ENCODE assay signal across 19 cellular contexts in genomic region chr4:82523179-82523578, GRCh38. TPM values are rescaled to one million over a fixed set of nuclear protein-coding genes. Genes with fewer than 3 reads are reported as not detected.
A peak's percentile ranks its signal among the peaks of the same experiment; 100 is the strongest.
DNase-seq lines count a peak whose midpoint lies in the region; ATAC-seq, FAIRE-seq and TF ChIP-seq lines count a peak whose summit lies in the region.
"Had no signal": no experiment of that assay in that cellular context is flagged by ENCODE, and none has a peak within 500 bp of the region (broad histone marks: within the 10 kb centered on the region; RNA-seq: fewer than 3 reads in every experiment).

No MANE protein-coding gene starts in this region.

- intact Hi-C loops in tibial artery (cut with DNase I; ENCODE audit: low total_unique reads) = no loop called here

- no peak overlapping the region for H2AFZ ChIP-seq in GM23248

- DNase-seq in NCI-H345 (lab: John Stamatoyannopoulos, UW) (peak; percentile 23), NCI-H345 treated with DMSO at 0.1 percent for 48 hours (lab: John Stamatoyannopoulos, UW; ENCODE audit: unreplicated experiment) (no peak), NCI-H2029 (lab: John Stamatoyannopoulos, UW) (peak; percentile 94), WTC11 (ENCODE audit: low spot score) (peak; percentile 16), GM23248 (no peak), tibial artery (no peak), RCC 7860 (ENCODE audit: low spot score) (no peak)
- DNase-seq: CD8-positive, alpha-beta T cell; Karpas-422; NCI-H1694 treated with DMSO at 0.1 percent for 48 hours; Peyer's patch; SW 1271; T-helper 2 cell had no signal

- H4K20me1 ChIP-seq in GM23248 (ENCODE audit: insufficient read depth) = no peaks in the 10 kb centered on the region
- H4K20me1 ChIP-seq: BLaER1 had no signal

- peaks cover 9% of the 10 kb centered on the region for H3F3A ChIP-seq in GM23248 (ENCODE audit: insufficient read depth)

- no peaks in the 10 kb centered on the region for H3K9me2 ChIP-seq in GM23248 (ENCODE audit: insufficient read depth)

- H3K27me3 ChIP-seq in GM23248 (replicated peaks; ENCODE audit: insufficient read depth) (0 out of 2 replicates have a peak, but pooled peaks cover 5% of the 10 kb centered on the region), tibial artery (peaks cover 0 to 2% of the 10 kb centered on the region in 2 donors)
- H3K27me3 ChIP-seq: BLaER1, Peyer's patch had no signal

- H3K4me1 Mint-ChIP-seq in WTC11 = peaks cover 23% of the 10 kb centered on the region

- FAIRE-seq in RCC 7860 (lab: Jason Lieb, UNC) = no peak
- FAIRE-seq: A549, D721Med had no signal

- no peak overlapping the region for H3K4me3 Mint-ChIP-seq in WTC11
- H3K4me3 Mint-ChIP-seq: CD8-positive, alpha-beta T cell; IgD-negative memory B cell had no signal

- H3K27me3 Mint-ChIP-seq in WTC11 (ENCODE audit: low read depth) = no peaks in the 10 kb centered on the region

- CTCF ChIA-PET in WTC11 (lab: Charles Lee) = no interaction called here

- no peaks in the 10 kb centered on the region for H3K9me3 Mint-ChIP-seq in WTC11
- H3K9me3 Mint-ChIP-seq: CD8-positive, alpha-beta T cell; IgD-negative memory B cell had no signal

- no peak for TF ChIP-seq CTCF in WTC11 (IDR thresholded peaks at IDR 0.05)
- no peak for TF ChIP-seq CTCF in tibial artery (IDR thresholded peaks at IDR 0.05)

- in situ Hi-C loops in GM23248 (cut with MboI) = no loop called here

- no peak overlapping the region for H3K27ac Mint-ChIP-seq in WTC11
- H3K27ac Mint-ChIP-seq: CD8-positive, alpha-beta T cell; IgD-negative memory B cell had no signal

- H3K9ac ChIP-seq in GM23248 = no peak overlapping the region
- H3K9ac ChIP-seq: BLaER1 had no signal

- peaks cover 6% of the 10 kb centered on the region; the same call in 1 of the 2 replicates for H3K4me1 ChIP-seq in GM23248 (ENCODE audit: insufficient read depth)
- H3K4me1 ChIP-seq in tibial artery = peaks cover 0 to 2% (median 0%) of the 10 kb centered on the region in 4 donors
- H3K4me1 ChIP-seq: BLaER1, Peyer's patch had no signal

- no peaks in the 10 kb centered on the region for H3K79me2 ChIP-seq in GM23248 (ENCODE audit: insufficient read depth)

- H3K9me3 ChIP-seq in GM23248 (ENCODE audit: low read depth) (no peaks in the 10 kb centered on the region), tibial artery (no peaks in the 10 kb centered on the region)
- H3K9me3 ChIP-seq: A549, BLaER1, Peyer's patch had no signal

- no peaks in the 10 kb centered on the region for H3K36me3 Mint-ChIP-seq in WTC11
- H3K36me3 Mint-ChIP-seq: CD8-positive, alpha-beta T cell; IgD-negative memory B cell had no signal

- H3K36me3 ChIP-seq in GM23248 (ENCODE audit: low read depth) (no peaks in the 10 kb centered on the region), tibial artery (no peaks in the 10 kb centered on the region)
- H3K36me3 ChIP-seq: BLaER1, Peyer's patch had no signal

- peak; percentile 58 for ATAC-seq in WTC11
- ATAC-seq: A549; CD8-positive, alpha-beta T cell; Right ventricle myocardium inferior had no signal

- 71 to 79% methylated on average over 8 to 9 of the region's 9 CpGs for WGBS in GM23248 (ENCODE audit: low coverage in 1 of 2, low lambda C conversion rate in 2 of 2, missing lambda C conversion rate in 2 of 2), 2 experiments

- POLR2A ChIA-PET in WTC11 (lab: Charles Lee) = no interaction called here

- no peak overlapping the region for H3K4me2 ChIP-seq in GM23248 (ENCODE audit: unreplicated experiment)
- H3K4me2 ChIP-seq: A549, BLaER1 had no signal

- H3K4me3 ChIP-seq in GM23248 = no peak overlapping the region
- H3K4me3 ChIP-seq in tibial artery = no peak overlapping the region
- H3K4me3 ChIP-seq: A549, BLaER1, Peyer's patch had no signal

- H3K27ac ChIP-seq in GM23248 (no peak overlapping the region), tibial artery (no peak overlapping the region)
- H3K27ac ChIP-seq: A549, BLaER1, Peyer's patch had no signal

TF ChIP-seq in WTC11, 78 proteins besides CTCF, POLR2A, EP300 and RAD21 (continues in another document):
- TF ChIP-seq ZNF425 (CRISPR knock-in tag; conservative IDR thresholded peaks at IDR 0.05) (no peak), ZNF396 (CRISPR knock-in tag; IDR thresholded peaks at IDR 0.05; ENCODE audit: borderline replicate concordance) (no peak), FOXP1 (CRISPR knock-in tag; IDR thresholded peaks at IDR 0.05; ENCODE audit: borderline replicate concordance) (no peak), NFE2L1 (CRISPR knock-in tag; IDR thresholded peaks at IDR 0.05) (no peak), FOXK1 (CRISPR knock-in tag; IDR thresholded peaks at IDR 0.05) (no peak), E2F4 (CRISPR knock-in tag; IDR thresholded peaks at IDR 0.05; ENCODE audit: borderline replicate concordance, low read depth) (no peak), ZNF532 (CRISPR knock-in tag; IDR thresholded peaks at IDR 0.05; ENCODE audit: borderline replicate concordance) (no peak), NR2C2 (CRISPR knock-in tag; IDR thresholded peaks at IDR 0.05) (no peak)

RNA-seq across cellular contexts. Expression of gene TMEM150C, which starts 38.6 kb away (rescaled TPM):
- 2.3 to 2.7 TPM (median 2.6 TPM) in 3 replicates for total RNA-seq in WTC11 (2021)
- total RNA-seq in GM23248 (2014; rRNA removed; shearing (Covaris generic)) = under 0.01 and 0.22 TPM in 2 replicates
- 0.44 and 0.84 TPM in 2 replicates for polyA plus RNA-seq in GM23248 (2016; fragmentation: Nextera tagmentation; extraction: Ambion mirVana)
- total RNA-seq: CD8-positive, alpha-beta T cell; MCF 10A had no signal
- polyA plus RNA-seq: IgD-negative memory B cell had no signal

Comparison
In these comparisons a context has a peak if more than half of its experiments do, and no peak if none do; other contexts are left out.
1. DNase-seq: peak in NCI-H345 (single experiment), NCI-H2029 (single experiment) and WTC11 (single experiment); none in NCI-H345 treated with DMSO at 0.1 percent for 48 hours (single experiment), GM23248 (single experiment), tibial artery (0 of 2) and RCC 7860 (single experiment).